ENCODE assay signal across 8 cellular contexts in genomic region chr20:47354388-47354709, GRCh38. TPM values are rescaled to one million over a fixed set of nuclear protein-coding genes. Genes with fewer than 3 reads are reported as not detected.
A peak's percentile ranks its signal among the peaks of the same experiment; 100 is the strongest.
DNase-seq lines count a peak whose midpoint lies in the region; ATAC-seq, FAIRE-seq and TF ChIP-seq lines count a peak whose summit lies in the region.

No MANE protein-coding gene starts in this region.

- ATAC-seq in A549 (no peak), HG03108 (IDR thresholded peaks at IDR 0.05; ENCODE audit: unreplicated experiment) (no peak), HG03135 (IDR thresholded peaks at IDR 0.05; ENCODE audit: unreplicated experiment) (no peak), GM18517 (IDR thresholded peaks at IDR 0.05; ENCODE audit: unreplicated experiment) (no peak), GM18868 (IDR thresholded peaks at IDR 0.05; ENCODE audit: unreplicated experiment) (no peak)

- no peak for TF ChIP-seq POLR2A in A549 (IDR thresholded peaks at IDR 0.05; ENCODE audit: low read length)

- POLR2A ChIA-PET in A549 (lab: Yijun Ruan, JAX) = interaction anchor here (1.0 to 1.5 kb wide), 4 partner anchors 38 to 148 kb away, joined by 3 to 4 read pairs (median 3); partner anchors contain the start of gene NCOA3

- 48% methylated on average over 3 of the region's 3 CpGs for WGBS in A549 (ENCODE audit: missing lambda C conversion rate)
- no CpG with 5 or more reads among the region's 3 CpGs for WGBS in mesendoderm (ENCODE audit: extremely low coverage, insufficient coverage, low lambda C conversion rate)

- peaks cover 99% of the 10 kb centered on the region for H3K4me1 ChIP-seq in A549
- H3K4me1 ChIP-seq in HUES6 (ENCODE audit: control insufficient read depth, insufficient read depth, low read length) = peaks cover 97% of the 10 kb centered on the region
- peaks cover 60% of the 10 kb centered on the region for H3K4me1 ChIP-seq in mesendoderm (ENCODE audit: control insufficient read depth, low read depth, low read length)

- H3K9ac ChIP-seq in HUES6 (ENCODE audit: low read length) = peak overlapping the region; percentile 89
- H3K9ac ChIP-seq in mesendoderm (ENCODE audit: low read length) = peak overlapping the region; percentile 76

- H3K79me1 ChIP-seq in mesendoderm (ENCODE audit: low read length) = no peaks in the 10 kb centered on the region

- peak overlapping the region; percentile 7 for H2BK5ac ChIP-seq in mesendoderm (ENCODE audit: low read length)

- no peak overlapping the region for H3K4ac ChIP-seq in mesendoderm (ENCODE audit: low read depth, low read length)

- H2BK15ac ChIP-seq in mesendoderm (replicated peaks; ENCODE audit: low read depth) = peak overlapping the region; percentile 75

- H3K4me3 ChIP-seq in A549 (peak overlapping the region; percentile 10; the same call in 1 of the 3 replicates), HUES6 (ENCODE audit: low read depth, low read length) (peak overlapping the region; percentile 54; the same call in 1 of the 2 replicates), cardiac fibroblast (replicated peaks in 1 of 2; ENCODE audit: low read depth in 2 of 2, low read length in 2 of 2) (peak overlapping the region; percentile 32 to 56), mesendoderm (ENCODE audit: low read length) (no peak overlapping the region)

- H3K27me3 ChIP-seq in HUES6 (ENCODE audit: control insufficient read depth, insufficient read depth, low read length) = no peaks in the 10 kb centered on the region
- no peaks in the 10 kb centered on the region for H3K27me3 ChIP-seq in mesendoderm (ENCODE audit: insufficient read depth, low read length, poor library complexity)

- TF ChIP-seq CTCF in A549 (IDR thresholded peaks at IDR 0.05) = no peak
- no peak for TF ChIP-seq CTCF in cardiac fibroblast (IDR thresholded peaks at IDR 0.05; ENCODE audit: low read depth, low read length)

- peak overlapping the region; percentile 68 for H3K4me2 ChIP-seq in A549
- peak overlapping the region; percentile 6 for H3K4me2 ChIP-seq in mesendoderm (ENCODE audit: low read length)

- H3K9me3 ChIP-seq in A549 = no peaks in the 10 kb centered on the region
- no peaks in the 10 kb centered on the region for H3K9me3 ChIP-seq in HUES6 (ENCODE audit: control insufficient read depth, insufficient read depth, low read depth, low read length)

- peaks cover 45% of the 10 kb centered on the region for H3K79me2 ChIP-seq in mesendoderm (ENCODE audit: control insufficient read depth, insufficient read depth, low read length)

- H4K5ac ChIP-seq in mesendoderm (ENCODE audit: low read length) = no peak overlapping the region

- no peak for DNase-seq in A549 (ENCODE audit: low read depth in 1 of 2, low spot score in 1 of 2)
- no peak for DNase-seq in cardiac fibroblast (ENCODE audit: low read depth in 2 of 2)
- no peak for DNase-seq in mesendoderm

- H3K56ac ChIP-seq in mesendoderm (ENCODE audit: low read length) = peak overlapping the region; percentile 80

- CTCF ChIA-PET in A549 (lab: Yijun Ruan, JAX) = interaction anchor here (0.8 to 14.5 kb wide), 5 partner anchors 22 to 1267 kb away, joined by 3 to 137 read pairs (median 3); no protein-coding TSS in a partner anchor

- TF ChIP-seq EP300 in A549 (IDR thresholded peaks at IDR 0.05) = no peak

- H3K23ac ChIP-seq in mesendoderm (ENCODE audit: low read length) = no peak overlapping the region

- H2AK5ac ChIP-seq in mesendoderm (ENCODE audit: low read length) = no peak overlapping the region

- H4K8ac ChIP-seq in mesendoderm (ENCODE audit: low read depth, low read length) = no peak overlapping the region

- peaks cover 13% of the 10 kb centered on the region for H3K36me3 ChIP-seq in HUES6 (ENCODE audit: control insufficient read depth, insufficient read depth, low read length)
- no peaks in the 10 kb centered on the region for H3K36me3 ChIP-seq in mesendoderm (ENCODE audit: control insufficient read depth, insufficient read depth, low read length)

- no peak for FAIRE-seq in A549 (lab: Jason Lieb, UNC)

- peak overlapping the region; percentile 100 for H3K27ac ChIP-seq in A549
- H3K27ac ChIP-seq in HUES6 (ENCODE audit: low read depth, low read length) = peak overlapping the region; percentile 95
- H3K27ac ChIP-seq in mesendoderm (ENCODE audit: low read depth, low read length) = peak overlapping the region; percentile 54

- peak overlapping the region; percentile 88 for H2BK120ac ChIP-seq in mesendoderm (ENCODE audit: low read depth, low read length)

- TF ChIP-seq RAD21 in A549 (conservative IDR thresholded peaks at IDR 0.05 in 1 of 2, IDR thresholded peaks at IDR 0.05 in 1 of 2) = no peak

- peak overlapping the region; percentile 98 for H3K18ac ChIP-seq in mesendoderm (ENCODE audit: low read length)

TF ChIP-seq in A549, 52 proteins besides CTCF, POLR2A, EP300 and RAD21:
- TF ChIP-seq EHF (CRISPR knock-in tag; IDR thresholded peaks at IDR 0.05) = no peak
- 0 out of 2 replicates have a peak, but pooled peaks have one; percentile 24 for TF ChIP-seq FOXS1 (CRISPR knock-in tag; IDR thresholded peaks at IDR 0.05)
- TF ChIP-seq GATA3 (IDR thresholded peaks at IDR 0.05; ENCODE audit: borderline replicate concordance) = no peak
- no peak for TF ChIP-seq NPAS2 (CRISPR knock-in tag; IDR thresholded peaks at IDR 0.05; ENCODE audit: borderline replicate concordance)
- TF ChIP-seq HOXA7 (CRISPR knock-in tag; IDR thresholded peaks at IDR 0.05) = 0 out of 2 replicates have a peak, but pooled peaks have one; percentile 42
- TF ChIP-seq ELK1 (IDR thresholded peaks at IDR 0.05; ENCODE audit: low read depth, low read length) = no peak
- TF ChIP-seq MYC (IDR thresholded peaks at IDR 0.05; ENCODE audit: borderline replicate concordance, low read length) = no peak
- TF ChIP-seq PHF8 (IDR thresholded peaks at IDR 0.05; ENCODE audit: borderline replicate concordance, low read depth) = no peak

RNA-seq across cellular contexts. Expression of gene ZMYND8, which starts 2.1 kb away (rescaled TPM):
- polyA plus RNA-seq in A549 (2011; rRNA removed) (23.6 and 24.9 TPM in 2 replicates), A549 (2017; fragmentation: RNase III; extraction: RNeasy Plus Mini Kit Qiagen cat#74134 plus additional on column Dnase treatment) (10.2 to 11.2 TPM (median 10.4 TPM) in 3 replicates)
- polyA plus RNA-seq in A549 (2012; cell fraction: cytosol; rRNA removed) = 10.9 TPM in 2 replicates
- polyA plus RNA-seq in A549 (2012; cell fraction: nucleus; rRNA removed) = 19.5 and 21.4 TPM in 2 replicates
- polyA minus RNA-seq in A549 (2011; rRNA and poly(A)+ RNA removed) = 22.2 and 24.4 TPM in 2 replicates
- polyA plus RNA-seq in mesendoderm (2013, experiment 1 of 2) = 29.6 TPM
- 30.9 TPM for polyA plus RNA-seq in mesendoderm (2013, experiment 2 of 2)
